Comparison of ENCODE assay signal across 17 cellular contexts in genomic region chr1:25573961-25574360, GRCh38. TPM values are rescaled to one million over a fixed set of nuclear protein-coding genes. Genes with fewer than 3 reads are reported as not detected.
DNase-seq lines count a peak whose midpoint lies in the region; ATAC-seq, FAIRE-seq and TF ChIP-seq lines count a peak whose summit lies in the region.
"Had no signal": no experiment of that assay in that cellular context is flagged by ENCODE, and none has a peak within 500 bp of the region (broad histone marks: within the 10 kb centered on the region; RNA-seq: fewer than 3 reads in every experiment).

No MANE protein-coding gene starts in this region.

- H3K4me1 ChIP-seq in A549 (peaks cover 17% of the 10 kb centered on the region), HEK293 (ENCODE audit: control insufficient read depth, insufficient read depth, low read length) (no peaks in the 10 kb centered on the region), hepatocyte (ENCODE audit: insufficient read depth) (peaks cover 26% of the 10 kb centered on the region), lower lobe of right lung (peaks cover 13% of the 10 kb centered on the region)

- TF ChIP-seq EP300 in A549 (IDR thresholded peaks at IDR 0.05), result no peak

- H3K9me3 Mint-ChIP-seq in HFFc6, result no peaks in the 10 kb centered on the region

- H2AFZ ChIP-seq in hepatocyte, result no peak overlapping the region

- no peak for TF ChIP-seq POLR2A in A549 (IDR thresholded peaks at IDR 0.05; ENCODE audit: low read length)

- no peak for FAIRE-seq in A549 (lab: Jason Lieb, UNC)

- H3K36me3 Mint-ChIP-seq in HFFc6 (ENCODE audit: low read depth), result no peaks in the 10 kb centered on the region

- H3K4me3 ChIP-seq in A549 (no peak overlapping the region), HEK293 (ENCODE audit: low read depth, low read length) (no peak overlapping the region), hepatocyte (no peak overlapping the region), lower lobe of right lung (no peak overlapping the region)

- intact Hi-C loops in lower lobe of right lung (cut with DNase I), result no loop called here
- intact Hi-C loops in posterior vena cava (cut with DNase I), result no loop called here

- DNase-seq in A549 (ENCODE audit: low read depth in 1 of 2, low spot score in 1 of 2), result no peak
- DNase-seq in hepatocyte (ENCODE audit: low spot score), result no peak
- DNase-seq in lower lobe of right lung, result no peak
- DNase-seq in medulla oblongata (ENCODE audit: extremely low spot score), result no peak
- DNase-seq in HFFc6, result no peak
- no peak for DNase-seq in posterior vena cava (ENCODE audit: low spot score)
- DNase-seq in germinal center (ENCODE audit: low spot score), result no peak
- DNase-seq: AML-193, EL, GOT3, NCI-H1105, NCI-H1930, NCI-H2171, NCI-H446 treated with DMSO at 0.1 percent for 48 hours, NCI-H82 had no signal

- H3K9me3 ChIP-seq in A549 (no peaks in the 10 kb centered on the region), HEK293 (ENCODE audit: control insufficient read depth, insufficient read depth, low read depth, low read length) (no peaks in the 10 kb centered on the region), hepatocyte (ENCODE audit: low read depth) (no peaks in the 10 kb centered on the region), lower lobe of right lung (no peaks in the 10 kb centered on the region)

- no peak overlapping the region for H3K27ac Mint-ChIP-seq in HFFc6

- 74% methylated on average over 8 of the region's 8 CpGs for whole genome bisulfite sequencing in A549 (ENCODE audit: missing lambda C conversion rate)
- WGBS in hepatocyte (ENCODE audit: low lambda C conversion rate, missing lambda C conversion rate), result 69% methylated on average over 8 of the region's 8 CpGs

- TF ChIP-seq CTCF in A549 (IDR thresholded peaks at IDR 0.05) (no peak), HEK293 (tag by site-specific recombination; IDR thresholded peaks at IDR 0.05) (no peak), hepatocyte (IDR thresholded peaks at IDR 0.05; ENCODE audit: poor library complexity) (no peak), lower lobe of right lung (IDR thresholded peaks at IDR 0.05) (no peak), HFFc6 (IDR thresholded peaks at IDR 0.05) (no peak)

- no peaks in the 10 kb centered on the region for H3K9me2 ChIP-seq in hepatocyte (replicated peaks; ENCODE audit: insufficient read depth)

- peaks cover 20% of the 10 kb centered on the region for H3K27me3 Mint-ChIP-seq in HFFc6 (ENCODE audit: insufficient read depth)

- no peaks in the 10 kb centered on the region for H3K27me3 ChIP-seq in hepatocyte
- H3K27me3 ChIP-seq in lower lobe of right lung (ENCODE audit: low read depth), result no peaks in the 10 kb centered on the region

- peak overlapping the region; percentile 61; the same call in 2 of the 3 replicates for H3K4me2 ChIP-seq in A549
- H3K4me2 ChIP-seq in hepatocyte, result peak overlapping the region; percentile 61
- H3K4me2 ChIP-seq: KMS-11 had no signal

- ATAC-seq in A549 (no peak; a peak in 1 of 6 replicates), lower lobe of right lung (peak; percentile 67 to 74)

- no peak for TF ChIP-seq RAD21 in A549 (conservative IDR thresholded peaks at IDR 0.05 in 1 of 2, IDR thresholded peaks at IDR 0.05 in 1 of 2)

- H3K4me1 Mint-ChIP-seq in HFFc6 (ENCODE audit: low read depth), result peaks cover 13% of the 10 kb centered on the region

- no peaks in the 10 kb centered on the region for H3K79me2 ChIP-seq in hepatocyte

- POLR2A ChIA-PET in A549 (lab: Yijun Ruan, JAX), result no interaction called here
- POLR2A ChIA-PET in HEK293 (lab: Yijun Ruan, JAX), result no interaction called here

- H3K36me3 ChIP-seq in HEK293 (ENCODE audit: control insufficient read depth in 2 of 2, insufficient read depth in 1 of 2, low read length in 2 of 2) (no peaks in the 10 kb centered on the region), hepatocyte (replicated peaks; ENCODE audit: insufficient read depth, low read depth) (no peaks in the 10 kb centered on the region), lower lobe of right lung (no peaks in the 10 kb centered on the region)

- no peaks in the 10 kb centered on the region for H4K20me1 ChIP-seq in hepatocyte (ENCODE audit: insufficient read depth, poor library complexity, severe bottlenecking)

- CTCF ChIA-PET in A549 (lab: Yijun Ruan, JAX) (interaction anchor here (0.9 to 2.6 kb wide), 6 partner anchors 8 to 236 kb away, joined by 3 to 10 read pairs (median 3); no protein-coding TSS in a partner anchor), HEK293 (lab: Yijun Ruan, JAX) (interaction anchor here (0.6 to 3.1 kb wide), 10 partner anchors 8 to 328 kb away, joined by 3 to 19 read pairs (median 3); no protein-coding TSS in a partner anchor)

- H3K4me3 Mint-ChIP-seq in HFFc6, result no peak overlapping the region

- peak overlapping the region in 1 of 2 experiments; percentile 19; a peak in 1 of 6 replicates for H3K27ac ChIP-seq in A549
- H3K27ac ChIP-seq in HEK293 (ENCODE audit: extremely low read depth, low read depth, low read length), result no peak overlapping the region
- H3K27ac ChIP-seq in hepatocyte, result peak overlapping the region; percentile 69
- H3K27ac ChIP-seq in lower lobe of right lung, result peak overlapping the region; percentile 11
- H3K27ac ChIP-seq: KMS-11 had no signal

TF ChIP-seq in A549, 52 proteins besides CTCF, POLR2A, EP300 and RAD21 (continues in another document):
- TF ChIP-seq ZSCAN20 (CRISPR knock-in tag; IDR thresholded peaks at IDR 0.05), result no peak
- TF ChIP-seq MAFK (IDR thresholded peaks at IDR 0.05; ENCODE audit: partially characterized antibody), result no peak
- no peak for TF ChIP-seq RCOR1 (IDR thresholded peaks at IDR 0.05; ENCODE audit: low read depth, low read length)
- no peak for TF ChIP-seq HOXA7 (CRISPR knock-in tag; IDR thresholded peaks at IDR 0.05)
- no peak for TF ChIP-seq SREBF2 (IDR thresholded peaks at IDR 0.05)
- no peak for TF ChIP-seq FOSB (CRISPR knock-in tag; IDR thresholded peaks at IDR 0.05)
- no peak for TF ChIP-seq HMGXB4 (CRISPR knock-in tag; IDR thresholded peaks at IDR 0.05; ENCODE audit: borderline replicate concordance)
- no peak for TF ChIP-seq CHD2 (IDR thresholded peaks at IDR 0.05; ENCODE audit: low read length, partially characterized antibody)

TF ChIP-seq in HEK293, 187 proteins besides CTCF, POLR2A, EP300 and RAD21:
- peak; percentile 80 for TF ChIP-seq ZIC2 (tag by site-specific recombination; IDR thresholded peaks at IDR 0.05)
- 0 out of 2 replicates have a peak, but pooled peaks have one; percentile 21 for TF ChIP-seq GLIS2 (tag by site-specific recombination; IDR thresholded peaks at IDR 0.05)
- TF ChIP-seq ZNF692 (tag by site-specific recombination; IDR thresholded peaks at IDR 0.05), result no peak

RNA-seq across cellular contexts. Expression of gene LDLRAP1, which starts 30.6 kb away (rescaled TPM):
- polyA plus RNA-seq in A549 (2011; rRNA removed) (7.9 and 9.2 TPM in 2 replicates), A549 (2017; fragmentation: RNase III; extraction: RNeasy Plus Mini Kit Qiagen cat#74134 plus additional on column Dnase treatment) (9.9 to 10.9 TPM (median 10.1 TPM) in 3 replicates), hepatocyte (21.1 and 27.5 TPM in 2 replicates)
- polyA plus RNA-seq in A549 (2012; cell fraction: cytosol; rRNA removed), result 12.7 and 16.4 TPM in 2 replicates
- polyA plus RNA-seq in A549 (2012; cell fraction: nucleus; rRNA removed), result 19.2 and 21.2 TPM in 2 replicates
- 7.3 and 7.4 TPM in 2 replicates for polyA minus RNA-seq in A549 (2011; rRNA and poly(A)+ RNA removed)
- total RNA-seq in hepatocyte (17.3 and 20.5 TPM in 2 replicates), lower lobe of right lung (30.3 TPM), posterior vena cava (10 to 100 TPM; 11.3 to 13.7 TPM)
- 10 to 100 TPM; 10.4 to 14.1 (median 12.7) TPM for total RNA-seq in HFFc6 (2021; fragmentation: NEBNext Ultra II Directional; extraction: Animal tissue kit (Norgen Biotek cat#: 25700))

RNA-seq across cellular contexts. Expression of gene MAN1C1, which starts 42.6 kb away (rescaled TPM):
- polyA plus RNA-seq in A549 (2011; rRNA removed), result 0.22 and 0.41 TPM in 2 replicates
- 0.13 and 0.40 TPM in 2 replicates for polyA plus RNA-seq in A549 (2012; cell fraction: cytosol; rRNA removed)
- 0.25 and 0.37 TPM in 2 replicates for polyA plus RNA-seq in A549 (2012; cell fraction: nucleus; rRNA removed)
- 0.20 to 0.29 TPM (median 0.27 TPM) in 3 replicates for polyA plus RNA-seq in A549 (2017; fragmentation: RNase III; extraction: RNeasy Plus Mini Kit Qiagen cat#74134 plus additional on column Dnase treatment)
- 0.15 and 0.33 TPM in 2 replicates for polyA minus RNA-seq in A549 (2011; rRNA and poly(A)+ RNA removed)
- total RNA-seq in hepatocyte, result 19.9 and 20.6 TPM in 2 replicates
- polyA plus RNA-seq in hepatocyte, result 24.6 and 29.3 TPM in 2 replicates
- 20.4 TPM for total RNA-seq in lower lobe of right lung
- total RNA-seq in HFFc6 (2021; fragmentation: NEBNext Ultra II Directional; extraction: Animal tissue kit (Norgen Biotek cat#: 25700)), result under 1 TPM in 3 of 6 experiments, not detected in 3; 0.07 to 0.14 (median 0.08) TPM
- 10 to 100 TPM; 15.0 to 29.4 TPM for total RNA-seq in posterior vena cava

Comparison
In these comparisons a context has a peak if more than half of its experiments do, and no peak if none do; other contexts are left out.
1. ATAC-seq: peak in lower lobe of right lung (2 of 2); none in A549 (0 of 2).
2. RNA of gene MAN1C1, which starts 42.6 kb away (total RNA-seq): 15.0 to 29.4 TPM in posterior vena cava, 19.9 to 20.6 TPM in hepatocyte and 20.4 TPM in lower lobe of right lung (single experiment); 0.07 to 0.14 TPM in HFFc6; every median in the first group is over 10 times any median in the second.